24 cellular contexts compared by ENCODE assay signal in genomic region chr16:55125818-55126385, GRCh38.
"Had no signal": no experiment of that assay in that cellular context is flagged by ENCODE, and none has a peak within 500 bp of the region (broad histone marks: within the 10 kb centered on the region; RNA-seq: fewer than 3 reads in every experiment).

No MANE protein-coding gene starts in this region.

- H3K27ac ChIP-seq: dorsolateral prefrontal cortex, neural progenitor cell, parathyroid adenoma, right lobe of liver, thoracic aorta, transverse colon had no signal

- H3K4me3 Mint-ChIP-seq: immature natural killer cell; mesothelial cell of epicardium; natural killer cell treated with Interleukin-12 subunit alpha and Interleukin-12 subunit beta and Interleukin-15 and Interleukin-18, amount 100 ng/mL, for 72 hours; neural progenitor cell; stimulated activated naive B cell treated with anti-CD40 and anti-IgM and Interleukin-4, amounts not matched to agents 10 μg/mL and 1 μg/mL and 100 μg/mL, for 72 hours; stimulated activated naive CD8-positive, alpha-beta T cell treated with anti-CD3 and anti-CD28 coated beads, Interleukin-15, Interleukin-2, amounts not matched to agents 100 ng/mL and 50 ng/mL, for 24 hours had no signal

- H3K9me3 ChIP-seq: mucosa of descending colon, right lobe of liver, thoracic aorta, transverse colon had no signal

- H3K36me3 Mint-ChIP-seq: immature natural killer cell; mesothelial cell of epicardium; naive B cell; natural killer cell treated with Interleukin-12 subunit alpha and Interleukin-12 subunit beta and Interleukin-15 and Interleukin-18, amount 100 ng/mL, for 72 hours; neural progenitor cell; stimulated activated naive B cell treated with anti-CD40 and anti-IgM and Interleukin-4, amounts not matched to agents 10 μg/mL and 1 μg/mL and 100 μg/mL, for 72 hours had no signal

- H3K27ac Mint-ChIP-seq: immature natural killer cell; mesothelial cell of epicardium; naive B cell; natural killer cell treated with Interleukin-12 subunit alpha and Interleukin-12 subunit beta and Interleukin-15 and Interleukin-18, amount 100 ng/mL, for 72 hours; neural progenitor cell; progenitor cell of endocrine pancreas; stimulated activated naive CD8-positive, alpha-beta T cell treated with anti-CD3 and anti-CD28 coated beads, Interleukin-15, Interleukin-2, amounts not matched to agents 100 ng/mL and 50 ng/mL, for 24 hours had no signal

- H3K4me1 ChIP-seq: neural progenitor cell, parathyroid adenoma, right lobe of liver, transverse colon had no signal

- H3K4me3 ChIP-seq: dorsolateral prefrontal cortex, mucosa of descending colon, neural progenitor cell, right lobe of liver, thoracic aorta, transverse colon had no signal

- H2AFZ ChIP-seq: neural progenitor cell, parathyroid adenoma had no signal

- H3K79me2 ChIP-seq: parathyroid adenoma had no signal

- H3K9ac ChIP-seq: neural progenitor cell, parathyroid adenoma had no signal

- H3K36me3 ChIP-seq: neural progenitor cell, right lobe of liver, thoracic aorta, transverse colon had no signal

- H3K4me2 ChIP-seq: neural progenitor cell had no signal

- ATAC-seq: left colon; left ventricle myocardium superior; mucosa of descending colon; natural killer cell treated with Interleukin-12 subunit alpha and Interleukin-12 subunit beta and Interleukin-15 and Interleukin-18, amount 100 ng/mL, for 72 hours; right lobe of liver had no signal

- H3K9me3 Mint-ChIP-seq: natural killer cell treated with Interleukin-12 subunit alpha and Interleukin-12 subunit beta and Interleukin-15 and Interleukin-18, amount 100 ng/mL, for 72 hours; stimulated activated naive CD8-positive, alpha-beta T cell treated with anti-CD3 and anti-CD28 coated beads, Interleukin-15, Interleukin-2, amounts not matched to agents 100 ng/mL and 50 ng/mL, for 24 hours had no signal

- H3K27me3 ChIP-seq: neural progenitor cell, right lobe of liver, transverse colon had no signal

- DNase-seq: dorsolateral prefrontal cortex; effector CD4-positive, alpha-beta T cell; hypothalamus; immature natural killer cell; islet precursor cell; kidney glomerular epithelial cell; left colon; left ventricle myocardium superior; mesenchymal stem cell; mucosa of descending colon; naive B cell; right lobe of liver; small intestine; stimulated activated CD4-positive, alpha-beta T cell treated with anti-CD3 and anti-CD28 coated beads, Interleukin-15, amount 100 ng/mL, for 24 hours; stimulated activated CD4-positive, alpha-beta T cell treated with anti-CD3 and anti-CD28 coated beads, Interleukin-2, amount 100 ng/mL, for 48 hours; stimulated activated naive B cell treated with anti-CD40 and anti-IgM and Interleukin-4, amounts not matched to agents 10 μg/mL and 1 μg/mL and 100 μg/mL, for 72 hours; transverse colon had no signal

- H3K27me3 Mint-ChIP-seq: stimulated activated naive CD8-positive, alpha-beta T cell treated with anti-CD3 and anti-CD28 coated beads, Interleukin-15, Interleukin-2, amounts not matched to agents 100 ng/mL and 50 ng/mL, for 24 hours had no signal

- H3K4me1 Mint-ChIP-seq: immature natural killer cell had no signal
